ENCODE assay signal across 11 cellular contexts in genomic region chr7:154832557-154833138, GRCh38.
DNase-seq lines count a peak whose midpoint lies in the region; ATAC-seq, FAIRE-seq and TF ChIP-seq lines count a peak whose summit lies in the region.
"Had no signal": no experiment of that assay in that cellular context is flagged by ENCODE, and none has a peak within 500 bp of the region (broad histone marks: within the 10 kb centered on the region; RNA-seq: fewer than 3 reads in every experiment).

No MANE protein-coding gene starts in this region.

- DNase-seq in GM10248 (ENCODE audit: extremely low spot score): peak; percentile 37
- DNase-seq in RCC 7860 (ENCODE audit: low spot score): peak; percentile 18
- peak; percentile 57 for DNase-seq in medulla oblongata (ENCODE audit: extremely low spot score)
- no peak for DNase-seq in glutamatergic neuron
- DNase-seq in MV-4-11 (lab: John Stamatoyannopoulos, UW): no peak
- DNase-seq in gastrocnemius medialis: no peak

- H3K4me1 Mint-ChIP-seq in glutamatergic neuron (ENCODE audit: low read depth, unreplicated experiment): no peaks in the 10 kb centered on the region

- H3K27me3 Mint-ChIP-seq in glutamatergic neuron (ENCODE audit: unreplicated experiment): peaks cover 9% of the 10 kb centered on the region

- intact Hi-C loops in gastrocnemius medialis (cut with DNase I; ENCODE audit: low total_unique reads): no loop called here

- ATAC-seq in HG03175 (IDR thresholded peaks at IDR 0.05; ENCODE audit: unreplicated experiment) (peak; percentile 54), gastrocnemius medialis (no peak)
- no peak for ATAC-seq in activated CD4-positive, CD25-positive, alpha-beta regulatory T cell treated with anti-CD3 and anti-CD28 coated beads, Interleukin-2, amount 50 U/mL, for 24 hours

- POLR2A ChIA-PET in GM10248 (lab: Yijun Ruan, JAX): no interaction called here

- H3K4me3 Mint-ChIP-seq in glutamatergic neuron (ENCODE audit: unreplicated experiment): no peak overlapping the region

- FAIRE-seq in RCC 7860 (lab: Jason Lieb, UNC): no peak
- FAIRE-seq: TTC549 had no signal

- TF ChIP-seq CTCF in GM10248 (IDR thresholded peaks at IDR 0.05; ENCODE audit: control extremely low read depth, extremely low read depth, low read depth, missing control alignments) (peak; percentile 30), glutamatergic neuron (IDR thresholded peaks at IDR 0.05; ENCODE audit: partially characterized antibody, unreplicated experiment) (no peak), gastrocnemius medialis (IDR thresholded peaks at IDR 0.05 in 4 of 5, conservative IDR thresholded peaks at IDR 0.05 in 1 of 5) (no peak)

- CTCF ChIA-PET in GM10248 (lab: Yijun Ruan, JAX): no interaction called here

- no peak overlapping the region for H3K4me3 ChIP-seq in gastrocnemius medialis
- H3K4me3 ChIP-seq: ascending aorta had no signal

- H3K27ac ChIP-seq in gastrocnemius medialis: no peak overlapping the region
- H3K27ac ChIP-seq: ascending aorta, HL-60 had no signal

- H3K27ac Mint-ChIP-seq in glutamatergic neuron (ENCODE audit: unreplicated experiment): no peak overlapping the region

- peaks cover 11% of the 10 kb centered on the region for H3K36me3 Mint-ChIP-seq in glutamatergic neuron (ENCODE audit: unreplicated experiment)

- no peak for TF ChIP-seq POLR2A in gastrocnemius medialis (IDR thresholded peaks at IDR 0.05)

- in situ Hi-C loops in gastrocnemius medialis (cut with MboI; ENCODE audit: low sequenced_read_pairs in 4 of 4): no loop called here

- no peaks in the 10 kb centered on the region for H3K9me3 ChIP-seq in gastrocnemius medialis
- H3K9me3 ChIP-seq: ascending aorta had no signal

- no peaks in the 10 kb centered on the region for H3K4me1 ChIP-seq in gastrocnemius medialis
- H3K4me1 ChIP-seq: ascending aorta had no signal

- no peaks in the 10 kb centered on the region for H3K27me3 ChIP-seq in gastrocnemius medialis
- H3K27me3 ChIP-seq: ascending aorta had no signal

- H3K9me3 Mint-ChIP-seq in glutamatergic neuron (ENCODE audit: unreplicated experiment): peaks cover 27% of the 10 kb centered on the region

- no peaks in the 10 kb centered on the region for H3K36me3 ChIP-seq in gastrocnemius medialis
- H3K36me3 ChIP-seq: ascending aorta had no signal

Comparison
In these comparisons a context has a peak if more than half of its experiments do, and no peak if none do; other contexts are left out.
1. DNase-seq: peak in GM10248 (single experiment), RCC 7860 (single experiment) and medulla oblongata (single experiment); none in glutamatergic neuron (single experiment), MV-4-11 (single experiment) and gastrocnemius medialis (0 of 2).